Comparison of ENCODE assay signal across 22 cellular contexts in genomic region chr17:67730706-67731105, GRCh38. TPM values are rescaled to one million over a fixed set of nuclear protein-coding genes. Genes with fewer than 3 reads are reported as not detected.
DNase-seq lines count a peak whose midpoint lies in the region; FAIRE-seq and TF ChIP-seq lines count a peak whose summit lies in the region.
"Had no signal": no experiment of that assay in that cellular context is flagged by ENCODE, and none has a peak within 500 bp of the region (broad histone marks: within the 10 kb centered on the region; RNA-seq: fewer than 3 reads in every experiment).

No MANE protein-coding gene starts in this region.

- H2BK12ac ChIP-seq in trophoblast cell (ENCODE audit: low read length) = no peak overlapping the region

- no peak overlapping the region for H4K12ac ChIP-seq in trophoblast cell (ENCODE audit: low read depth, low read length)

- H3K27me3 Mint-ChIP-seq in activated T-cell treated with anti-CD3 and anti-CD28 coated beads, Interleukin-2, amount 50 U/mL, for 24 hours = no peaks in the 10 kb centered on the region
- no peaks in the 10 kb centered on the region for H3K27me3 Mint-ChIP-seq in endodermal cell (ENCODE audit: insufficient read depth)
- H3K27me3 Mint-ChIP-seq: B cell; CD4-positive, alpha-beta T cell had no signal

- peak; percentile 37 for FAIRE-seq in GM19239 (lab: Jason Lieb, UNC)
- FAIRE-seq: A549, D721Med, G401.6, GM12891 had no signal

- no peak for TF ChIP-seq POLR2A in transverse colon (IDR thresholded peaks at IDR 0.05)

- no peak overlapping the region for H2AK5ac ChIP-seq in trophoblast cell (ENCODE audit: low read length)

- H3K4me3 ChIP-seq in endodermal cell (ENCODE audit: low read length) (no peak overlapping the region), trophoblast cell (ENCODE audit: low read depth, low read length) (no peak overlapping the region), transverse colon (no peak overlapping the region)
- H3K4me3 ChIP-seq: A549; BLaER1 treated with 17β-estradiol and CSF1 and Interleukin-3, amounts not matched to agents 10 nM and 100 nM had no signal

- H3K4ac ChIP-seq in trophoblast cell (ENCODE audit: low read depth, low read length) = no peak overlapping the region

- no peak overlapping the region for H4K91ac ChIP-seq in trophoblast cell (ENCODE audit: low read depth, low read length)

- no peak overlapping the region for H3K4me2 ChIP-seq in trophoblast cell (ENCODE audit: low read length)
- H3K4me2 ChIP-seq: A549; BLaER1 treated with 17β-estradiol and CSF1 and Interleukin-3, amounts not matched to agents 10 nM and 100 nM had no signal

- H3K79me1 ChIP-seq in trophoblast cell (ENCODE audit: low read length) = no peaks in the 10 kb centered on the region

- peak overlapping the region; percentile 18 for H3K27ac Mint-ChIP-seq in activated T-cell treated with anti-CD3 and anti-CD28 coated beads, Interleukin-2, amount 50 U/mL, for 24 hours
- H3K27ac Mint-ChIP-seq in endodermal cell = no peak overlapping the region
- H3K27ac Mint-ChIP-seq: B cell; CD4-positive, alpha-beta T cell; CD8-positive, alpha-beta T cell had no signal

- H3K4me1 ChIP-seq in endodermal cell (ENCODE audit: control insufficient read depth, insufficient read depth, low read length) (no peaks in the 10 kb centered on the region), trophoblast cell (ENCODE audit: control insufficient read depth in 1 of 2, insufficient read depth in 2 of 2, low read length in 2 of 2) (no peaks in the 10 kb centered on the region), transverse colon (no peaks in the 10 kb centered on the region)
- H3K4me1 ChIP-seq: A549; BLaER1 treated with 17β-estradiol and CSF1 and Interleukin-3, amounts not matched to agents 10 nM and 100 nM; Caco-2 had no signal

- H3K4me3 Mint-ChIP-seq in activated T-cell treated with anti-CD3 and anti-CD28 coated beads, Interleukin-2, amount 50 U/mL, for 24 hours = no peak overlapping the region
- H3K4me3 Mint-ChIP-seq in endodermal cell = no peak overlapping the region
- H3K4me3 Mint-ChIP-seq: B cell; CD4-positive, alpha-beta T cell; CD8-positive, alpha-beta T cell had no signal

- intact Hi-C loops in transverse colon (cut with DNase I; ENCODE audit: low total_unique reads) = no loop called here

- TF ChIP-seq CTCF in endodermal cell (conservative IDR thresholded peaks at IDR 0.05) = no peak
- no peak for TF ChIP-seq CTCF in transverse colon (IDR thresholded peaks at IDR 0.05)

- H3K79me2 ChIP-seq in trophoblast cell (ENCODE audit: control insufficient read depth, insufficient read depth, low read length, poor library complexity) = no peaks in the 10 kb centered on the region

- in situ Hi-C loops in transverse colon (cut with MboI; ENCODE audit: low pct_ligation_motif_present in 1 of 4, low pct_unique_long_range_greater_than_20kb in 1 of 4, low sequenced_read_pairs in 3 of 4) = no loop called here

- peaks cover 86% of the 10 kb centered on the region for H3K36me3 ChIP-seq in endodermal cell (ENCODE audit: control insufficient read depth, insufficient read depth, low read length)
- H3K36me3 ChIP-seq in trophoblast cell (ENCODE audit: control insufficient read depth in 1 of 2, insufficient read depth in 2 of 2, low read length in 2 of 2) = peaks cover 21 to 22% of the 10 kb centered on the region in 2 experiments
- peaks cover 0 to 65% (median 29%) of the 10 kb centered on the region in 4 donors for H3K36me3 ChIP-seq in transverse colon

- no peak overlapping the region for H3K23ac ChIP-seq in trophoblast cell (ENCODE audit: low read length)

- H3K9ac ChIP-seq in endodermal cell (ENCODE audit: extremely low read depth, low read length, poor library complexity, severe bottlenecking) = no peak overlapping the region
- no peak overlapping the region for H3K9ac ChIP-seq in trophoblast cell (ENCODE audit: low read length)
- H3K9ac ChIP-seq: BLaER1 treated with 17β-estradiol and CSF1 and Interleukin-3, amounts not matched to agents 10 nM and 100 nM had no signal

- peaks cover 37% of the 10 kb centered on the region for H3K4me1 Mint-ChIP-seq in activated T-cell treated with anti-CD3 and anti-CD28 coated beads, Interleukin-2, amount 50 U/mL, for 24 hours (ENCODE audit: low read depth)
- H3K4me1 Mint-ChIP-seq in endodermal cell = peaks cover 6% of the 10 kb centered on the region

- H3K14ac ChIP-seq in trophoblast cell (ENCODE audit: low read length) = no peak overlapping the region

- no peak overlapping the region for H4K8ac ChIP-seq in trophoblast cell (ENCODE audit: low read depth, low read length)

- H3K27ac ChIP-seq in endodermal cell (ENCODE audit: low read depth, low read length) (no peak overlapping the region), trophoblast cell (ENCODE audit: low read depth, low read length) (no peak overlapping the region), transverse colon (no peak overlapping the region)
- H3K27ac ChIP-seq: 22Rv1; A549; BLaER1 treated with 17β-estradiol and CSF1 and Interleukin-3, amounts not matched to agents 10 nM and 100 nM; C4-2B had no signal

- DNase-seq in activated T-cell treated with anti-CD3 and anti-CD28 coated beads, Interleukin-2, amount 50 U/mL, for 24 hours = no peak
- DNase-seq in activated T-cell treated with anti-CD3 and anti-CD28 coated beads for 4 hours (no peak), GM19239 (ENCODE audit: insufficient read length, low spot score) (no peak), endodermal cell (peak; percentile 13), trophoblast cell (peak; percentile 68 to 93), NCI-H2107 (lab: John Stamatoyannopoulos, UW) (no peak), transverse colon (no peak)
- DNase-seq: AML-193; Caco-2; Calu3; CD4-positive, alpha-beta T cell; CD8-positive, alpha-beta T cell; DMS79 treated with DMSO at 0.1 percent for 48 hours; GF-D8 had no signal

- TF ChIP-seq EP300 in transverse colon (IDR thresholded peaks at IDR 0.05; ENCODE audit: low read depth) = no peak

- no peak overlapping the region for H2BK5ac ChIP-seq in trophoblast cell (ENCODE audit: low read depth, low read length, poor library complexity)

- H3K18ac ChIP-seq in trophoblast cell (ENCODE audit: low read length) = no peak overlapping the region

- H3K27me3 ChIP-seq in endodermal cell (ENCODE audit: control insufficient read depth, insufficient read depth, low read length, poor library complexity, severe bottlenecking) = no peaks in the 10 kb centered on the region
- H3K27me3 ChIP-seq in trophoblast cell (ENCODE audit: insufficient read depth, low read length) = no peaks in the 10 kb centered on the region
- H3K27me3 ChIP-seq in transverse colon = no peaks in the 10 kb centered on the region
- H3K27me3 ChIP-seq: BLaER1 treated with 17β-estradiol and CSF1 and Interleukin-3, amounts not matched to agents 10 nM and 100 nM had no signal

- no peaks in the 10 kb centered on the region for H3K9me3 Mint-ChIP-seq in activated T-cell treated with anti-CD3 and anti-CD28 coated beads, Interleukin-2, amount 50 U/mL, for 24 hours
- peaks cover 14% of the 10 kb centered on the region for H3K9me3 Mint-ChIP-seq in endodermal cell
- H3K9me3 Mint-ChIP-seq: CD4-positive, alpha-beta T cell; CD8-positive, alpha-beta T cell had no signal

- H3K9me3 ChIP-seq in endodermal cell (ENCODE audit: control insufficient read depth, low read length) (peaks cover 18% of the 10 kb centered on the region), trophoblast cell (ENCODE audit: insufficient read depth, low read depth, low read length) (no peaks in the 10 kb centered on the region), transverse colon (no peaks in the 10 kb centered on the region)
- H3K9me3 ChIP-seq: Caco-2 had no signal

- no peak overlapping the region for H2AFZ ChIP-seq in trophoblast cell (ENCODE audit: insufficient read depth, low read length, poor library complexity)

- no peak overlapping the region for H2BK120ac ChIP-seq in trophoblast cell (ENCODE audit: insufficient read depth, low read length, poor library complexity)

- peaks cover 93% of the 10 kb centered on the region for H3K36me3 Mint-ChIP-seq in activated T-cell treated with anti-CD3 and anti-CD28 coated beads, Interleukin-2, amount 50 U/mL, for 24 hours (ENCODE audit: low read depth)
- peaks cover 74% of the 10 kb centered on the region for H3K36me3 Mint-ChIP-seq in endodermal cell (ENCODE audit: low read depth)

- 78 to 91% methylated on average over 5 to 7 of the region's 7 CpGs for WGBS in endodermal cell (ENCODE audit: insufficient coverage in 1 of 2, insufficient read length in 1 of 2), 2 experiments
- WGBS in trophoblast cell (ENCODE audit: extremely low coverage, insufficient coverage, insufficient read length) = no CpG with 5 or more reads among the region's 7 CpGs
- WGBS in transverse colon (ENCODE audit: low coverage in 1 of 2), 2 donors = 75 to 95% methylated on average over 6 to 7 of the region's 7 CpGs

RNA-seq across cellular contexts. Expression of gene NOL11, which starts 13.0 kb away (rescaled TPM):
- total RNA-seq in endodermal cell (10 to 100 TPM; 48.3 to 60.7 TPM), transverse colon (10 to 100 TPM in 3 of 4 donors, 1 to 10 TPM in 1; 7.1 to 44.0 (median 27.1) TPM)
- polyA plus RNA-seq in endodermal cell (2013, experiment 1 of 2) = 61.8 TPM
- 55.2 TPM for polyA plus RNA-seq in endodermal cell (2013, experiment 2 of 2)
- polyA plus RNA-seq in trophoblast cell (2013) = 31.6 and 33.5 TPM in 2 replicates

Comparison
In these comparisons a context has a peak if more than half of its experiments do, and no peak if none do; other contexts are left out.
1. DNase-seq: peak in endodermal cell (single experiment) and trophoblast cell (2 of 2); none in activated T-cell treated with anti-CD3 and anti-CD28 coated beads, Interleukin-2, amount 50 U/mL, for 24 hours (single experiment), activated T-cell treated with anti-CD3 and anti-CD28 coated beads for 4 hours (single experiment), GM19239 (single experiment), NCI-H2107 (single experiment) and transverse colon (single experiment).